8 cellular contexts compared by ENCODE assay signal in the genomic region with DNA sequence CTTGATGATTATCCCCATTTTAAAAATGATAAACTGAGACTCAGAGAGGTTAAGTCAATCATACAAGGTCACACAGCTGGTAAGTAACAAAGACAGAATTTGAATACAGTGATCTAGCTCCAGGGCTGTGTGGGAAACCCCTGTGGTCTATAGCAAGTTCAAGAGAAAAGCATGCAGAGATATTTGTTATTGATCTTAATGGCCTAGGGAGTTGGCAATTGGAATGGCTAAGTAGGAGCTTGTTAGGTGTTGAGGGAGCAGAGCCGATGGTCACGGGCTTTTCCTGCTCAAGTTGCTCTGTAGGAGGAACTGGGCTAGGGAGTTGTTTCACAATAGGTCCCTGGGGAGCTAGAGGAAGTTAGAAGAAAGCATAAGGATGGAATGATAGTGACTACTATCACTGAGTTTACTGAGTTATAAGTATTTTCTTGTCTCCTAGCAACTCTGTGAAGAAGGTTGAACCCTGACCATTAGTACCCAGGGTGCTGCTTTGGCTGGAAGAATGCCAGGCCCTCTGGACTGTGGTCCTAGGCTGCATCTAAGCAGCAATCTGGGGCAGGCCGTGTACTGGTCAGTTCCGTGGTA. TPM values are rescaled to one million over a fixed set of nuclear protein-coding genes. Genes with fewer than 3 reads are reported as not detected.
A peak's percentile ranks its signal among the peaks of the same experiment; 100 is the strongest.
DNase-seq lines count a peak whose midpoint lies in the region; ATAC-seq and TF ChIP-seq lines count a peak whose summit lies in the region.

No MANE protein-coding gene starts in this region.

- H3K36me3 ChIP-seq in CD4-positive, alpha-beta memory T cell (ENCODE audit: insufficient read depth, low read length), result peaks cover 14% of the 10 kb centered on the region
- no peaks in the 10 kb centered on the region for H3K36me3 ChIP-seq in brain microvascular endothelial cell (replicated peaks)

- in situ Hi-C loops in brain microvascular endothelial cell (cut with HindIII; ENCODE audit: low pct_ligation_motif_present, low sequenced_read_pairs), result no loop called here

- no peaks in the 10 kb centered on the region for H3K9me3 ChIP-seq in CD4-positive, alpha-beta memory T cell (ENCODE audit: control insufficient read depth in 1 of 2, low read length in 2 of 2)

- peak overlapping the region; percentile 52 for H3K27ac ChIP-seq in CD4-positive, alpha-beta memory T cell (ENCODE audit: low read depth, low read length)
- no peak overlapping the region for H3K27ac ChIP-seq in brain microvascular endothelial cell

- intact Hi-C loops in CD4-positive, alpha-beta memory T cell (cut with micrococcal nuclease), result loop anchor here (1.0 to 2.0 kb wide), 3 partner anchors 7 to 44 kb away; a partner anchor contains a TSS

- H3K4me3 ChIP-seq in CD4-positive, alpha-beta memory T cell (ENCODE audit: low read length in 2 of 2), result no peak overlapping the region
- no peak overlapping the region for H3K4me3 ChIP-seq in brain microvascular endothelial cell (ENCODE audit: low read depth, low read length)

- TF ChIP-seq CTCF in brain microvascular endothelial cell (IDR thresholded peaks at IDR 0.05; ENCODE audit: low read depth, low read length, missing control alignments), result no peak

- CTCF ChIA-PET in CD4-positive, alpha-beta memory T cell (lab: Charles Lee; ENCODE audit: partially characterized antibody), result interaction anchor here (1.2 to 3.6 kb wide), 3 partner anchors 23 to 44 kb away, joined by 3 to 16 read pairs (median 6); a partner anchor contains a TSS

- H3K4me1 Mint-ChIP-seq in CD4-positive, alpha-beta memory T cell, result peaks cover 30 to 54% (median 42%) of the 10 kb centered on the region in 4 donors

- no peaks in the 10 kb centered on the region for H3K27me3 Mint-ChIP-seq in CD4-positive, alpha-beta memory T cell

- ATAC-seq in GM19397 (IDR thresholded peaks at IDR 0.05; ENCODE audit: unreplicated experiment), result peak; percentile 82
- no peak for ATAC-seq in HG03025 (IDR thresholded peaks at IDR 0.05; ENCODE audit: low FRiP score, unreplicated experiment)
- no peak for ATAC-seq in GM19035 (IDR thresholded peaks at IDR 0.05; ENCODE audit: unreplicated experiment)

- H3K9me3 Mint-ChIP-seq in CD4-positive, alpha-beta memory T cell, result no peaks in the 10 kb centered on the region

- POLR2A ChIA-PET in CD4-positive, alpha-beta memory T cell (lab: Charles Lee; ENCODE audit: partially characterized antibody), result interaction anchor here (0.6 to 4.1 kb wide), 7 partner anchors 8 to 106 kb away, joined by 3 to 57 read pairs (median 5); a partner anchor contains a TSS

- H3K27ac Mint-ChIP-seq in CD4-positive, alpha-beta memory T cell, result peak overlapping the region in 6 of 7 donors; percentile 14 to 93 (median 90)

- DNase-seq in CD4-positive, alpha-beta memory T cell, result peak in 1 of 5 donors; percentile 19
- DNase-seq in HuH-7 (ENCODE audit: low spot score) (peak; percentile 2), brain microvascular endothelial cell (peak; percentile 72), myocyte (ENCODE audit: low read depth) (peak; percentile 43), NCI-H526 (lab: John Stamatoyannopoulos, UW) (no peak)

- no peaks in the 10 kb centered on the region for H3K27me3 ChIP-seq in CD4-positive, alpha-beta memory T cell (ENCODE audit: insufficient read depth, low read length)
- no peaks in the 10 kb centered on the region for H3K27me3 ChIP-seq in brain microvascular endothelial cell (replicated peaks)

- peaks cover 29 to 54% of the 10 kb centered on the region in 2 donors for H3K36me3 Mint-ChIP-seq in CD4-positive, alpha-beta memory T cell

- H3K4me3 Mint-ChIP-seq in CD4-positive, alpha-beta memory T cell, result peak overlapping the region in 7 of 8 donors; percentile 4 to 73 (median 44)

- peaks cover 42% of the 10 kb centered on the region for H3K4me1 ChIP-seq in CD4-positive, alpha-beta memory T cell (ENCODE audit: insufficient read depth, low read length)

RNA-seq across cellular contexts. Expression of a gene that starts 30.0 kb away (rescaled TPM):
- 10 to 100 TPM; 38.2 to 40.3 TPM for total RNA-seq in CD4-positive, alpha-beta memory T cell
- 10 to 100 TPM; 62.8 to 82.7 TPM for polyA plus RNA-seq in CD4-positive, alpha-beta memory T cell
- total RNA-seq in myocyte, result 1.7 and 2.9 TPM in 2 replicates
- polyA plus RNA-seq in myocyte (2012), result 0.59 TPM

RNA-seq across cellular contexts. Expression of a gene that starts 43.1 kb away (rescaled TPM):
- 10 to 100 TPM; 58.1 to 61.8 TPM for total RNA-seq in CD4-positive, alpha-beta memory T cell
- 10 to 100 TPM; 74.6 to 83.2 TPM for polyA plus RNA-seq in CD4-positive, alpha-beta memory T cell
- 10.2 and 30.7 TPM in 2 replicates for total RNA-seq in myocyte
- polyA plus RNA-seq in myocyte (2012), result 5.3 TPM

Comparison
In these comparisons a context has a peak if more than half of its experiments do, and no peak if none do; other contexts are left out.
1. DNase-seq: peak in HuH-7 (single experiment), brain microvascular endothelial cell (single experiment) and myocyte (single experiment); none in NCI-H526 (0 of 2).
2. RNA of a gene that starts 30.0 kb away (total RNA-seq): 38.2 to 40.3 TPM in CD4-positive, alpha-beta memory T cell; 1.7 to 2.9 TPM in myocyte; every median in the first group is over 10 times any median in the second.